Comparison of ENCODE assay signal across 16 cellular contexts in the genomic region with DNA sequence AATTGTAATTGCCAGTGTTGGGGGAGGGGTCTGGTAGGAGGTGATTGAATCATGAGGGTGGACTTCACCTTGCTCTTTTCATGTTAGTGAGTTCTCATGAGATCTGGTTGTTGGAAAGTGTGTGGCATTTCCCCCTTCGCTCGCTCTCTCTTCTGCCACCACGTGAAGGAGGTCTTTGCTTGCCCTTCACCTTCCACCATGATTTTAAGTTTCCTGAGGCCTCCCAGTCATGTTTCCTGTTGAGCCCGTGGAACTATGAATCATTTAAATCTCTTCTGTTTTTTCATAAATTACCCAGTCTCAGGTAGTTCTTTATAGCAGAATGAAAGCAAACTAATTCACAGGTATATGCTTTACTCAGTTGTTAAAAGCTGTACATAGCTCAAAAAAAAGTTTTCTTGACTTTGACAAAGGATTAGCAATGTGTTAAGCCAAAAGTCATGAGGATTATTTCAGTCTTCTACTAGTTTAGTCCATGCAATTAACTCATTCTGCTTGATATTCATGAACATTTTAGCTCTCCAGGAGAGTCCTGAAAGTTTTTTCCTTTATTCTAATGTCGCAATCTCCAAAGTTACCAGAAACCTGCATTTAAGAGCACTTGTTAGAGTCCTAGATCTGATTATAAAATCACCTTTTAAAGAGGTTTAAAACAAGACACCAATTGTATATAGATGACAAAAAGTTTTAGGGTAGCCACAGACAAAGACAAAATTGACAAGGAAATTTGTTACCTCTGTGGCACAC. TPM values are rescaled to one million over a fixed set of nuclear protein-coding genes. Genes with fewer than 3 reads are reported as not detected.
DNase-seq lines count a peak whose midpoint lies in the region; ATAC-seq and TF ChIP-seq lines count a peak whose summit lies in the region.
"Had no signal": no experiment of that assay in that cellular context is flagged by ENCODE, and none has a peak within 500 bp of the region (broad histone marks: within the 10 kb centered on the region; RNA-seq: fewer than 3 reads in every experiment).

No MANE protein-coding gene starts in this region.

- H3K79me1 ChIP-seq in IMR-90 (ENCODE audit: low read depth in 1 of 2, low read length in 2 of 2): no peaks in the 10 kb centered on the region

- DNase-seq in activated naive CD4-positive, alpha-beta T cell treated with anti-CD3 and anti-CD28 coated beads, Interleukin-2, amount 50 U/mL, for 16 hours: no peak
- DNase-seq in IMR-90 (no peak), dermis blood vessel endothelial cell (peak; percentile 58), SJCRH30 (no peak), DMS 273 (lab: John Stamatoyannopoulos, UW; ENCODE audit: unreplicated experiment) (no peak)
- DNase-seq: C1 segment of cervical spinal cord; Calu3; CD4-positive, alpha-beta memory T cell; COR-L47; DMS153; DND-41; GOT3; HFFc6 had no signal

- H3K36me3 Mint-ChIP-seq in activated naive CD4-positive, alpha-beta T cell treated with anti-CD3 and anti-CD28 coated beads, Interleukin-2, amount 50 U/mL, for 24 hours: peaks cover 4% of the 10 kb centered on the region

- no peak overlapping the region for H3K4me3 Mint-ChIP-seq in activated naive CD4-positive, alpha-beta T cell treated with anti-CD3 and anti-CD28 coated beads, Interleukin-2, amount 50 U/mL, for 24 hours
- H3K4me3 Mint-ChIP-seq: HFFc6 had no signal

- H4K8ac ChIP-seq in IMR-90 (ENCODE audit: low read depth in 2 of 2, low read length in 2 of 2): no peak overlapping the region

- H3K9me3 ChIP-seq in IMR-90 (ENCODE audit: control insufficient read depth, insufficient read depth, low read length): peaks cover 4% of the 10 kb centered on the region
- peaks cover 4% of the 10 kb centered on the region; the same call in 1 of the 2 replicates for H3K9me3 ChIP-seq in SJCRH30 (replicated peaks)
- H3K9me3 ChIP-seq: HAP-1 had no signal

- no peak overlapping the region for H3K4ac ChIP-seq in IMR-90 (ENCODE audit: low read depth, low read length)

- no peak for ATAC-seq in IMR-90 (ENCODE audit: low read depth)

- H4K5ac ChIP-seq in IMR-90 (ENCODE audit: low read depth, low read length): no peak overlapping the region

- H2BK20ac ChIP-seq in IMR-90 (ENCODE audit: low read depth, low read length): no peak overlapping the region

- H3K4me3 ChIP-seq in IMR-90 (ENCODE audit: insufficient read depth, low read depth, low read length): no peak overlapping the region
- no peak overlapping the region for H3K4me3 ChIP-seq in SJCRH30
- H3K4me3 ChIP-seq: HAP-1 had no signal

- H3K9me3 Mint-ChIP-seq in activated naive CD4-positive, alpha-beta T cell treated with anti-CD3 and anti-CD28 coated beads, Interleukin-2, amount 50 U/mL, for 24 hours: peaks cover 12% of the 10 kb centered on the region

- H3K27ac Mint-ChIP-seq in activated naive CD4-positive, alpha-beta T cell treated with anti-CD3 and anti-CD28 coated beads, Interleukin-2, amount 50 U/mL, for 24 hours: peak overlapping the region; percentile 5
- H3K27ac Mint-ChIP-seq: CD4-positive, alpha-beta memory T cell; HFFc6 had no signal

- intact Hi-C loops in IMR-90 (cut with micrococcal nuclease): no loop called here

- peaks cover 11% of the 10 kb centered on the region for H3K4me1 Mint-ChIP-seq in activated naive CD4-positive, alpha-beta T cell treated with anti-CD3 and anti-CD28 coated beads, Interleukin-2, amount 50 U/mL, for 24 hours

- no peak for TF ChIP-seq EP300 in Ishikawa (IDR thresholded peaks at IDR 0.05; ENCODE audit: borderline replicate concordance)

- H3K4me2 ChIP-seq in IMR-90 (ENCODE audit: low read depth, low read length): no peak overlapping the region

- TF ChIP-seq POLR2A in IMR-90 (IDR thresholded peaks at IDR 0.05; ENCODE audit: low read depth, low read length): no peak

- no peak overlapping the region for H3K9ac ChIP-seq in IMR-90 (ENCODE audit: low read depth, low read length)

- dilution Hi-C loops in IMR-90 (cut with HindIII; ENCODE audit: low sequenced_read_pairs, unreplicated experiment): no loop called here

- H2AK9ac ChIP-seq in IMR-90 (replicated peaks; ENCODE audit: low read depth, low read length, poor library complexity): no peak overlapping the region

- H2BK120ac ChIP-seq in IMR-90 (ENCODE audit: low read depth, low read length): no peak overlapping the region

- H3K4me1 ChIP-seq in IMR-90 (ENCODE audit: control insufficient read depth, insufficient read depth, low read length) (peaks cover 2% of the 10 kb centered on the region; the same call in 1 of the 2 replicates), SJCRH30 (peaks cover 2% of the 10 kb centered on the region; the same call in 1 of the 2 replicates)
- H3K4me1 ChIP-seq: HAP-1 had no signal

- no peak overlapping the region for H2AFZ ChIP-seq in IMR-90 (replicated peaks; ENCODE audit: low read length, poor library complexity)

- in situ Hi-C loops in IMR-90 (cut with MboI; ENCODE audit: low sequenced_read_pairs): no loop called here

- no peak overlapping the region for H3K23ac ChIP-seq in IMR-90 (ENCODE audit: low read depth, low read length)

- CTCF ChIA-PET in IMR-90 (lab: Yijun Ruan, JAX): no interaction called here

- POLR2A ChIA-PET in IMR-90 (lab: Charles Lee; ENCODE audit: unreplicated experiment): no interaction called here

- no peaks in the 10 kb centered on the region for H3K36me3 ChIP-seq in IMR-90 (ENCODE audit: control insufficient read depth, insufficient read depth, low read length)
- no peaks in the 10 kb centered on the region for H3K36me3 ChIP-seq in SJCRH30
- H3K36me3 ChIP-seq: HAP-1 had no signal

- H3K27me3 ChIP-seq in IMR-90 (ENCODE audit: control insufficient read depth, insufficient read depth, low read length) (no peaks in the 10 kb centered on the region), SJCRH30 (no peaks in the 10 kb centered on the region)

- TF ChIP-seq RAD21 in IMR-90 (IDR thresholded peaks at IDR 0.05; ENCODE audit: low read length) (no peak), Ishikawa (IDR thresholded peaks at IDR 0.05; ENCODE audit: low read depth) (no peak)

- H3K56ac ChIP-seq in IMR-90 (ENCODE audit: extremely low read depth, insufficient read depth, low read length): no peak overlapping the region

- no peak overlapping the region for H2BK15ac ChIP-seq in IMR-90 (ENCODE audit: low read depth, low read length)

- no peak overlapping the region for H2BK5ac ChIP-seq in IMR-90 (ENCODE audit: low read depth, low read length, poor library complexity, severe bottlenecking)

- H3K27ac ChIP-seq in IMR-90 (ENCODE audit: insufficient read depth, low read length) (no peak overlapping the region), SJCRH30 (no peak overlapping the region)

- TF ChIP-seq CTCF in IMR-90 (conservative IDR thresholded peaks at IDR 0.05; ENCODE audit: low read depth, low read length): no peak

- no peak overlapping the region for H3K18ac ChIP-seq in IMR-90 (ENCODE audit: low read depth, low read length)

- H4K20me1 ChIP-seq in IMR-90 (ENCODE audit: insufficient read depth, low read length): no peaks in the 10 kb centered on the region

- H3K14ac ChIP-seq in IMR-90 (replicated peaks; ENCODE audit: low read depth, low read length): no peak overlapping the region

- H4K91ac ChIP-seq in IMR-90 (ENCODE audit: insufficient read depth, low read depth, low read length): no peak overlapping the region

- BruUV-seq in IMR-90 (replicated peaks; lab: Mats Ljungman, UMichigan): no TSS peak

- no peaks in the 10 kb centered on the region for H3K27me3 Mint-ChIP-seq in activated naive CD4-positive, alpha-beta T cell treated with anti-CD3 and anti-CD28 coated beads, Interleukin-2, amount 50 U/mL, for 24 hours
- H3K27me3 Mint-ChIP-seq: CD4-positive, alpha-beta memory T cell had no signal

- H3K9me1 ChIP-seq in IMR-90 (ENCODE audit: insufficient read depth, low read length): 0 out of 2 replicates have a peak, but pooled peaks cover 4% of the 10 kb centered on the region

- WGBS in IMR-90 (ENCODE audit: extremely low coverage in 2 of 2, insufficient read length in 1 of 2), 2 experiments: no CpG with 5 or more reads among the region's 5 CpGs

- H2AK5ac ChIP-seq in IMR-90 (ENCODE audit: low read depth, low read length): no peak overlapping the region

TF ChIP-seq in IMR-90, 13 proteins besides CTCF, POLR2A, EP300 and RAD21:
- TF ChIP-seq CEBPB (IDR thresholded peaks at IDR 0.05; ENCODE audit: low read depth, low read length): peak; percentile 56
- TF ChIP-seq SMC3 (IDR thresholded peaks at IDR 0.05; ENCODE audit: low read depth, low read length): no peak
- no peak for TF ChIP-seq MXI1 (IDR thresholded peaks at IDR 0.05; ENCODE audit: borderline replicate concordance, low read depth, low read length)

TF ChIP-seq in Ishikawa, 13 proteins besides CTCF, POLR2A, EP300 and RAD21:
- TF ChIP-seq CEBPB (IDR thresholded peaks at IDR 0.05): 0 out of 2 replicates have a peak, but pooled peaks have one; percentile 23
- no peak for TF ChIP-seq CREB1 (IDR thresholded peaks at IDR 0.05; ENCODE audit: low read depth)

RNA-seq across cellular contexts. Expression of a gene that starts 27.7 kb away (rescaled TPM):
- total RNA-seq in IMR-90 (2012; rRNA removed) (28.5 and 42.2 TPM in 2 replicates), dermis blood vessel endothelial cell (26.2 and 35.6 TPM in 2 replicates)
- polyA plus RNA-seq in IMR-90 (2012; rRNA removed): 8.3 and 9.0 TPM in 2 replicates
- polyA plus RNA-seq in IMR-90 (2012; cell fraction: cytosol; rRNA removed): 1.2 and 3.0 TPM in 2 replicates
- polyA plus RNA-seq in IMR-90 (2012; cell fraction: nucleus; rRNA removed; ENCODE audit: low replicate concordance): 1.6 and 18.4 TPM in 2 replicates
- 45.7 and 47.2 TPM in 2 replicates for total RNA-seq in SJCRH30 (2014; rRNA removed; shearing (Covaris generic))
